22 cellular contexts compared by ENCODE assay signal in genomic region chr20:48198951-48199431, GRCh38.
DNase-seq lines count a peak whose midpoint lies in the region; FAIRE-seq and TF ChIP-seq lines count a peak whose summit lies in the region.
"Had no signal": no experiment of that assay in that cellular context is flagged by ENCODE, and none has a peak within 500 bp of the region (broad histone marks: within the 10 kb centered on the region; RNA-seq: fewer than 3 reads in every experiment).

No MANE protein-coding gene starts in this region.

- CTCF ChIA-PET in activated CD4-positive, alpha-beta memory T cell treated with anti-CD3 and anti-CD28 coated beads for 36 hours (lab: Charles Lee) = no interaction called here

- FAIRE-seq in HTR-8/SVneo (lab: Jason Lieb, UNC) (peak; percentile 48), bronchial epithelial cell (lab: Jason Lieb, UNC) (peak; percentile 23)
- FAIRE-seq: A549, D721Med, pancreas had no signal

- no peaks in the 10 kb centered on the region for H3K36me3 ChIP-seq in bronchial epithelial cell (ENCODE audit: control insufficient read depth, insufficient read depth, low read length)
- H3K36me3 ChIP-seq: heart right ventricle, pancreas, upper lobe of left lung had no signal

- no peaks in the 10 kb centered on the region for H3K9me3 Mint-ChIP-seq in nephron progenitor cell
- H3K9me3 Mint-ChIP-seq in activated CD4-positive, alpha-beta memory T cell treated with anti-CD3 and anti-CD28 coated beads for 36 hours = no peaks in the 10 kb centered on the region
- H3K9me3 Mint-ChIP-seq: activated CD8-positive, alpha-beta T cell treated with anti-CD3 and anti-CD28 coated beads for 36 hours; H9 had no signal

- H3K27me3 ChIP-seq in bronchial epithelial cell (ENCODE audit: control insufficient read depth, insufficient read depth, low read length) = no peaks in the 10 kb centered on the region
- H3K27me3 ChIP-seq: pancreas, upper lobe of left lung had no signal

- intact Hi-C loops in activated CD4-positive, alpha-beta memory T cell treated with anti-CD3 and anti-CD28 coated beads for 36 hours (cut with micrococcal nuclease) = no loop called here

- H3K4me3 Mint-ChIP-seq in nephron progenitor cell = peak overlapping the region; percentile 21
- H3K4me3 Mint-ChIP-seq in activated CD4-positive, alpha-beta memory T cell treated with anti-CD3 and anti-CD28 coated beads for 36 hours = no peak overlapping the region
- H3K4me3 Mint-ChIP-seq: activated CD8-positive, alpha-beta T cell treated with anti-CD3 and anti-CD28 coated beads for 36 hours; CD14-positive monocyte; H9; naive thymus-derived CD4-positive, alpha-beta T cell had no signal

- DNase-seq in AG08395 (ENCODE audit: low spot score) (peak; percentile 19), HTR-8/SVneo (ENCODE audit: insufficient read length, low spot score) (no peak), bronchial epithelial cell (ENCODE audit: low read depth) (no peak), nephron progenitor cell (no peak), MV-4-11 (lab: John Stamatoyannopoulos, UW) (no peak), DMS153 treated with DMSO at 0.1 percent for 48 hours (lab: John Stamatoyannopoulos, UW; ENCODE audit: unreplicated experiment) (no peak), NCI-H2081 treated with DMSO at 0.1 percent for 48 hours (lab: John Stamatoyannopoulos, UW) (no peak)
- DNase-seq in activated CD4-positive, alpha-beta memory T cell treated with anti-CD3 and anti-CD28 coated beads for 36 hours = no peak
- DNase-seq: activated CD8-positive, alpha-beta T cell treated with anti-CD3 and anti-CD28 coated beads for 36 hours; activated gamma-delta T cell; H9; heart right ventricle; KG1; naive thymus-derived CD4-positive, alpha-beta T cell; NCI-H2081; NCI-H446; pancreas; T1000; upper lobe of left lung had no signal

- H3K36me3 Mint-ChIP-seq in nephron progenitor cell (ENCODE audit: low read depth) = no peaks in the 10 kb centered on the region
- H3K36me3 Mint-ChIP-seq in activated CD4-positive, alpha-beta memory T cell treated with anti-CD3 and anti-CD28 coated beads for 36 hours = no peaks in the 10 kb centered on the region
- H3K36me3 Mint-ChIP-seq: CD14-positive monocyte; naive thymus-derived CD4-positive, alpha-beta T cell had no signal

- peak overlapping the region; percentile 79 for H3K27ac Mint-ChIP-seq in nephron progenitor cell
- H3K27ac Mint-ChIP-seq in activated CD4-positive, alpha-beta memory T cell treated with anti-CD3 and anti-CD28 coated beads for 36 hours = no peak overlapping the region
- H3K27ac Mint-ChIP-seq: activated CD8-positive, alpha-beta T cell treated with anti-CD3 and anti-CD28 coated beads for 36 hours; CD14-positive monocyte; naive thymus-derived CD4-positive, alpha-beta T cell had no signal

- peaks cover 12% of the 10 kb centered on the region for H3K27me3 Mint-ChIP-seq in nephron progenitor cell (ENCODE audit: low read depth, poor library complexity)
- peaks cover 3% of the 10 kb centered on the region for H3K27me3 Mint-ChIP-seq in activated CD4-positive, alpha-beta memory T cell treated with anti-CD3 and anti-CD28 coated beads for 36 hours

- peaks cover 79% of the 10 kb centered on the region for H3K4me1 Mint-ChIP-seq in nephron progenitor cell
- no peaks in the 10 kb centered on the region for H3K4me1 Mint-ChIP-seq in activated CD4-positive, alpha-beta memory T cell treated with anti-CD3 and anti-CD28 coated beads for 36 hours (ENCODE audit: low read depth)
- H3K4me1 Mint-ChIP-seq: CD14-positive monocyte; naive thymus-derived CD4-positive, alpha-beta T cell had no signal

- H3K4me3 ChIP-seq in bronchial epithelial cell (ENCODE audit: low read depth, low read length) = no peak overlapping the region
- H3K4me3 ChIP-seq: A549, heart right ventricle, pancreas, upper lobe of left lung had no signal

- POLR2A ChIA-PET in activated CD4-positive, alpha-beta memory T cell treated with anti-CD3 and anti-CD28 coated beads for 36 hours (lab: Charles Lee) = no interaction called here

- TF ChIP-seq CTCF in bronchial epithelial cell (IDR thresholded peaks at IDR 0.05; ENCODE audit: insufficient read depth, low read length, severe bottlenecking) (no peak), nephron progenitor cell (IDR thresholded peaks at IDR 0.05) (no peak)
